8 cellular contexts compared by ENCODE assay signal in genomic region chr1:146386851-146387749, GRCh38.
DNase-seq lines count a peak whose midpoint lies in the region; ATAC-seq, FAIRE-seq and TF ChIP-seq lines count a peak whose summit lies in the region.
"Not testable (repeated sequence)": the region's sequence is repeated elsewhere in the genome, so short reads cannot be mapped to it uniquely, and the experiment has no call there.

No MANE protein-coding gene starts in this region.

- H3K27ac ChIP-seq in KOPT-K1 (ENCODE audit: low read depth, low read length, poor library complexity, severe bottlenecking) (peak overlapping the region; percentile 74), Panc1 (ENCODE audit: low read length) (peak overlapping the region; percentile 84), muscle layer of duodenum (ENCODE audit: low read length) (peak overlapping the region; percentile 80), stomach smooth muscle (ENCODE audit: low read length) (peak overlapping the region; percentile 88)

- TF ChIP-seq CTCF in Panc1 (IDR thresholded peaks at IDR 0.05), result not testable (repeated sequence)

- H3K4me3 ChIP-seq in Panc1 (ENCODE audit: low read depth in 2 of 2, low read length in 2 of 2), result peak overlapping the region; percentile 50 to 67
- H3K4me3 ChIP-seq in muscle layer of duodenum (ENCODE audit: low read depth in 1 of 2, low read length in 2 of 2), result peak overlapping the region; percentile 38 to 44
- peak overlapping the region; percentile 62 to 67 for H3K4me3 ChIP-seq in stomach smooth muscle (ENCODE audit: low read length in 2 of 2)

- peak; percentile 95 for ATAC-seq in Panc1

- H3K9ac ChIP-seq in ES-I3 (ENCODE audit: low read depth, low read length), result peak overlapping the region; percentile 54; the same call in 1 of the 2 replicates
- peak overlapping the region; percentile 66 to 80 for H3K9ac ChIP-seq in stomach smooth muscle (ENCODE audit: low read length in 2 of 2)

- not testable (repeated sequence) for H3K27me3 ChIP-seq in Panc1 (ENCODE audit: control insufficient read depth, insufficient read depth, low read length); muscle layer of duodenum (ENCODE audit: low read depth, low read length); stomach smooth muscle (ENCODE audit: control insufficient read depth in 1 of 2, insufficient read depth in 2 of 2, low read length in 2 of 2)

- peak; percentile 93 for TF ChIP-seq POLR2A in H54 (IDR thresholded peaks at IDR 0.05; ENCODE audit: low read depth, low read length)

- intact Hi-C loops in Panc1 (cut with micrococcal nuclease; ENCODE audit: unreplicated experiment), result not testable (repeated sequence)

- not testable (repeated sequence) for FAIRE-seq in H54 (lab: Jason Lieb, UNC)

- H3K36me3 ChIP-seq in ES-I3 (ENCODE audit: insufficient read depth, low read length); KOPT-K1 (ENCODE audit: insufficient read depth, low read length); Panc1 (ENCODE audit: control insufficient read depth, insufficient read depth, low read length); muscle layer of duodenum (ENCODE audit: control insufficient read depth in 1 of 2, insufficient read depth in 2 of 2, low read length in 2 of 2); stomach smooth muscle (ENCODE audit: control insufficient read depth in 2 of 2, insufficient read depth in 2 of 2, low read length in 2 of 2): not testable (repeated sequence)

- H3K4me1 ChIP-seq in ES-I3 (ENCODE audit: insufficient read depth, low read length); Panc1 (ENCODE audit: control insufficient read depth, insufficient read depth, low read length); muscle layer of duodenum (ENCODE audit: control insufficient read depth in 1 of 2, insufficient read depth in 2 of 2, low read length in 2 of 2); stomach smooth muscle (ENCODE audit: control insufficient read depth, insufficient read depth, low read length): not testable (repeated sequence)

- POLR2A ChIA-PET in Panc1 (lab: Charles Lee), result interaction anchor here (0.5 to 1.2 kb wide), 3 partner anchors 10 to 13 kb away, joined by 3 to 33 read pairs (median 3); no protein-coding TSS in a partner anchor

- in situ Hi-C loops in Panc1 (cut with HindIII; ENCODE audit: low pct_unique_long_range_greater_than_20kb, low sequenced_read_pairs), result not testable (repeated sequence)

- DNase-seq in H54 (ENCODE audit: insufficient read length, low spot score), result not testable (repeated sequence)
- peak; percentile 96 for DNase-seq in Panc1 (ENCODE audit: low read depth, low spot score)
- DNase-seq in activated T-helper 1 cell treated with anti-CD3 and anti-CD28 coated beads, Interleukin-2, amount 50 U/mL, for 16 hours (ENCODE audit: low read depth in 1 of 2, low spot score in 1 of 2), result peak; percentile 21 to 48
- peak; percentile 98 for DNase-seq in fibroblast of gingiva (ENCODE audit: low read depth)

- not testable (repeated sequence) for H3K9me3 ChIP-seq in ES-I3 (ENCODE audit: control insufficient read depth, insufficient read depth, low read length); KOPT-K1 (ENCODE audit: insufficient read depth, low read length, poor library complexity, severe bottlenecking); Panc1 (ENCODE audit: control insufficient read depth, insufficient read depth, low read depth, low read length); muscle layer of duodenum (ENCODE audit: control insufficient read depth in 1 of 2, low read length in 2 of 2); stomach smooth muscle (ENCODE audit: control insufficient read depth in 2 of 2, low read length in 2 of 2)

- TSS peak; percentile 100 for BruUV-seq in Panc1 (replicated peaks; lab: Mats Ljungman, UMichigan)

- CTCF ChIA-PET in Panc1 (lab: Charles Lee), result not testable (repeated sequence)
